Comparison of ENCODE assay signal across 11 cellular contexts in genomic region chr6:138465007-138465645, GRCh38. TPM values are rescaled to one million over a fixed set of nuclear protein-coding genes. Genes with fewer than 3 reads are reported as not detected.
DNase-seq lines count a peak whose midpoint lies in the region; ATAC-seq and TF ChIP-seq lines count a peak whose summit lies in the region.
"Had no signal": no experiment of that assay in that cellular context is flagged by ENCODE, and none has a peak within 500 bp of the region (broad histone marks: within the 10 kb centered on the region; RNA-seq: fewer than 3 reads in every experiment).

No MANE protein-coding gene starts in this region.

- no peak for TF ChIP-seq CTCF in VCaP (conservative IDR thresholded peaks at IDR 0.05)
- TF ChIP-seq CTCF in CD8-positive, alpha-beta T cell (IDR thresholded peaks at IDR 0.05), result no peak

- POLR2A ChIA-PET in CD8-positive, alpha-beta T cell (lab: Charles Lee), result interaction anchor here (0.7 kb wide), 1 partner anchor 366 kb away, joined by 3 read pairs; no protein-coding TSS in a partner anchor

- ATAC-seq in CD8-positive, alpha-beta T cell, result no peak
- ATAC-seq: naive thymus-derived CD4-positive, alpha-beta T cell had no signal

- peaks cover 3% of the 10 kb centered on the region for H3K27me3 Mint-ChIP-seq in CD8-positive, alpha-beta T cell (ENCODE audit: low read depth)
- H3K27me3 Mint-ChIP-seq: naive thymus-derived CD4-positive, alpha-beta T cell had no signal

- H3K27ac Mint-ChIP-seq in CD8-positive, alpha-beta T cell, result no peak overlapping the region

- peak; percentile 27 for DNase-seq in stimulated activated CD4-positive, alpha-beta T cell treated with anti-CD3 and anti-CD28 coated beads, Interleukin-1b, Interleukin-23, amount 100 ng/mL, for 48 hours
- DNase-seq in stimulated activated CD4-positive, alpha-beta T cell treated with anti-CD3 and anti-CD28 coated beads, Interleukin-4, amount 100 ng/mL, for 4 hours, result no peak
- DNase-seq in islet precursor cell (peak; percentile 78), RPMI8226 (no peak), DMS 273 treated with DMSO at 0.1 percent for 48 hours (lab: John Stamatoyannopoulos, UW) (no peak)
- DNase-seq in CD8-positive, alpha-beta T cell, result no peak
- DNase-seq in stimulated activated CD4-positive, alpha-beta T cell treated with anti-CD3 and anti-CD28 coated beads, Interleukin-12 subunit alpha, Interleukin-12 subunit beta, amount 100 ng/mL, for 4 hours, result no peak
- DNase-seq: DMS79; naive thymus-derived CD4-positive, alpha-beta T cell had no signal

- H3K36me3 ChIP-seq in CD8-positive, alpha-beta T cell (ENCODE audit: insufficient read depth, low read length), result no peaks in the 10 kb centered on the region

- no peak overlapping the region for H3K4me3 Mint-ChIP-seq in CD8-positive, alpha-beta T cell
- H3K4me3 Mint-ChIP-seq: naive thymus-derived CD4-positive, alpha-beta T cell had no signal

- no peak overlapping the region for H3K4me3 ChIP-seq in CD8-positive, alpha-beta T cell (ENCODE audit: low read depth, low read length)

- H3K36me3 Mint-ChIP-seq in CD8-positive, alpha-beta T cell, result no peaks in the 10 kb centered on the region

- H3K9me3 ChIP-seq in CD8-positive, alpha-beta T cell (ENCODE audit: low read length), result no peaks in the 10 kb centered on the region

- peak overlapping the region; percentile 5; the same call in 1 of the 2 replicates for H3K27ac ChIP-seq in VCaP
- no peak overlapping the region for H3K27ac ChIP-seq in CD8-positive, alpha-beta T cell (ENCODE audit: low read depth, low read length)
- H3K27ac ChIP-seq: KMS-11 had no signal

- no peaks in the 10 kb centered on the region for H3K4me1 ChIP-seq in CD8-positive, alpha-beta T cell (ENCODE audit: insufficient read depth, low read length)

- no peaks in the 10 kb centered on the region for H3K4me1 Mint-ChIP-seq in CD8-positive, alpha-beta T cell (ENCODE audit: low read depth)

- CTCF ChIA-PET in CD8-positive, alpha-beta T cell (lab: Charles Lee), result interaction anchor here (1.7 kb wide), 1 partner anchor 44 kb away, joined by 6 read pairs; no protein-coding TSS in a partner anchor

- intact Hi-C loops in CD8-positive, alpha-beta T cell (cut with DNase I, micrococcal nuclease), result no loop called here

- H3K9me3 Mint-ChIP-seq in CD8-positive, alpha-beta T cell, result no peaks in the 10 kb centered on the region

- no peaks in the 10 kb centered on the region for H3K27me3 ChIP-seq in CD8-positive, alpha-beta T cell (ENCODE audit: insufficient read depth, low read length)

RNA-seq across cellular contexts. Expression of gene NHSL1, which starts 34.2 kb away (rescaled TPM):
- not detected for total RNA-seq in CD8-positive, alpha-beta T cell

Comparison
In these comparisons a context has a peak if more than half of its experiments do, and no peak if none do; other contexts are left out.
1. DNase-seq: peak in stimulated activated CD4-positive, alpha-beta T cell treated with anti-CD3 and anti-CD28 coated beads, Interleukin-1b, Interleukin-23, amount 100 ng/mL, for 48 hours (single experiment) and islet precursor cell (single experiment); none in stimulated activated CD4-positive, alpha-beta T cell treated with anti-CD3 and anti-CD28 coated beads, Interleukin-4, amount 100 ng/mL, for 4 hours (0 of 2), RPMI8226 (single experiment), CD8-positive, alpha-beta T cell (0 of 7), stimulated activated CD4-positive, alpha-beta T cell treated with anti-CD3 and anti-CD28 coated beads, Interleukin-12 subunit alpha, Interleukin-12 subunit beta, amount 100 ng/mL, for 4 hours (single experiment) and DMS 273 treated with DMSO at 0.1 percent for 48 hours (single experiment).